10 cellular contexts compared by ENCODE assay signal in the genomic region with DNA sequence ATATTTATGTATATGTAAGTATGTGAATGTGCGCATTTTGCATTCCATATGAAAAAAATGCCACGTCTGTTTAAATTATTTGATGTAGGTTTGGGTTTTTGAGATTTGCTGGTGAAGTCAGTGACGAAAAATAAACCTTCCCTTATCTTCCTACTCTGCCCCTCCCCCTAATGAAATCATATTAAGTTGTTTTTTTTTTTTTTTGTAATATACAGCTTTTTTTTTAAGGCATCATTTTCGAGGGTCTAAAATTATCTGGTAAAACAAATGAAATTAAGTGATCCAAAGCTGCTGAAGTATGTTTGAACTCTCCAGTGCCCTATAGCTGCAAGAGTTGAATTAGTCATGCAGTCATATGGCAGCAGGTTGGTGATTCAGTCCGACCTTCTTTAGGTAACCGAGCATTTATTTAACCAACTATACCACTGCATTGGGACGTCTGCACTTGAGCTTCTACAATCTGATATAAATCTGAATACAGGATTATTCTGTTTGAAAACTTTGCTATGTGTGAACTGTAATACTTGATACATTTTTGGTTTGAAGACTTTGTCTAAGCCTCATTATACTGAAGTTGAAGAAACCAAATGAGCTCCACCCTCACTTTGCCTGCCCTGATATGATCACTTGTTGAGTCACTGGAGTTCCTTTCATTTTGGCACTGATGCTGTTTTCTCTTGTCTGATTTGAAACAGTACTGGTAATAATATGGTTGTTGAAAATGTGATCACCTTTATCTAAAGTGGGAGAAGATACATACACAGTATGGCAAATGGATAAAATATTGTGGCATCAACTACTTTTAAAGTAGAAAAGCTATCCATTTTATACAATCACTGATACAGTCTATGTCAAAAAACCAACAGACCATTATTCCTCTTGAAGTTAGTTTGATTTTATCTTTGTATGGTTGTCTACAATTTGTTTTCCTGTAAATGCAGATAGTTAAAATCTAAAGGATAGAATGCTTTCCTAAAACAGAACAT. TPM values are rescaled to one million over a fixed set of nuclear protein-coding genes. Genes with fewer than 3 reads are reported as not detected.
A peak's percentile ranks its signal among the peaks of the same experiment; 100 is the strongest.
DNase-seq lines count a peak whose midpoint lies in the region; ATAC-seq and TF ChIP-seq lines count a peak whose summit lies in the region.
"Had no signal": no experiment of that assay in that cellular context is flagged by ENCODE, and none has a peak within 500 bp of the region (broad histone marks: within the 10 kb centered on the region; RNA-seq: fewer than 3 reads in every experiment).

No MANE protein-coding gene starts in this region.

- peak; percentile 68 for ATAC-seq in activated CD4-positive, alpha-beta T cell treated with anti-CD3 and anti-CD28 coated beads for 36 hours
- peak; percentile 86 for ATAC-seq in Panc1
- no peak for ATAC-seq in central memory CD8-positive, alpha-beta T cell (replicated peaks; ENCODE audit: extremely low read depth, poor library complexity, severe bottlenecking)

- no peaks in the 10 kb centered on the region for H3K27me3 Mint-ChIP-seq in activated CD4-positive, alpha-beta T cell treated with anti-CD3 and anti-CD28 coated beads for 36 hours
- peaks cover 8% of the 10 kb centered on the region for H3K27me3 Mint-ChIP-seq in central memory CD8-positive, alpha-beta T cell
- no peaks in the 10 kb centered on the region for H3K27me3 Mint-ChIP-seq in osteocyte (ENCODE audit: unreplicated experiment)

- peak overlapping the region; percentile 48 for H3K27ac Mint-ChIP-seq in activated CD4-positive, alpha-beta T cell treated with anti-CD3 and anti-CD28 coated beads for 36 hours
- peak overlapping the region; percentile 23 for H3K27ac Mint-ChIP-seq in central memory CD8-positive, alpha-beta T cell (ENCODE audit: low read depth)
- H3K27ac Mint-ChIP-seq in osteocyte (ENCODE audit: unreplicated experiment), result no peak overlapping the region

- in situ Hi-C loops in Panc1 (cut with HindIII; ENCODE audit: low pct_unique_long_range_greater_than_20kb, low sequenced_read_pairs), result no loop called here

- TF ChIP-seq CTCF in Panc1 (IDR thresholded peaks at IDR 0.05), result no peak
- no peak for TF ChIP-seq CTCF in osteocyte (IDR thresholded peaks at IDR 0.05)

- H3K9me3 Mint-ChIP-seq in activated CD4-positive, alpha-beta T cell treated with anti-CD3 and anti-CD28 coated beads for 36 hours (ENCODE audit: low read depth), result no peaks in the 10 kb centered on the region
- H3K9me3 Mint-ChIP-seq in central memory CD8-positive, alpha-beta T cell, result no peaks in the 10 kb centered on the region
- H3K9me3 Mint-ChIP-seq in osteocyte (ENCODE audit: unreplicated experiment), result no peaks in the 10 kb centered on the region

- no peak overlapping the region for H3K4me3 Mint-ChIP-seq in activated CD4-positive, alpha-beta T cell treated with anti-CD3 and anti-CD28 coated beads for 36 hours
- H3K4me3 Mint-ChIP-seq in central memory CD8-positive, alpha-beta T cell, result no peak overlapping the region
- H3K4me3 Mint-ChIP-seq in osteocyte (ENCODE audit: unreplicated experiment), result no peak overlapping the region

- peaks cover 62% of the 10 kb centered on the region for H3K4me1 Mint-ChIP-seq in activated CD4-positive, alpha-beta T cell treated with anti-CD3 and anti-CD28 coated beads for 36 hours
- H3K4me1 Mint-ChIP-seq in central memory CD8-positive, alpha-beta T cell, result peaks cover 16% of the 10 kb centered on the region
- H3K4me1 Mint-ChIP-seq in osteocyte (ENCODE audit: unreplicated experiment), result no peaks in the 10 kb centered on the region

- H3K4me1 ChIP-seq in Panc1 (ENCODE audit: control insufficient read depth, insufficient read depth, low read length), result peaks cover 36% of the 10 kb centered on the region

- no peaks in the 10 kb centered on the region for H3K36me3 ChIP-seq in Panc1 (ENCODE audit: control insufficient read depth, insufficient read depth, low read length)

- H3K9me3 ChIP-seq in Panc1 (ENCODE audit: control insufficient read depth, insufficient read depth, low read depth, low read length), result no peaks in the 10 kb centered on the region

- no peaks in the 10 kb centered on the region for H3K27me3 ChIP-seq in Panc1 (ENCODE audit: control insufficient read depth, insufficient read depth, low read length)

- POLR2A ChIA-PET in activated CD4-positive, alpha-beta T cell treated with anti-CD3 and anti-CD28 coated beads for 36 hours (lab: Charles Lee), result interaction anchor here (0.5 to 1.0 kb wide), 2 partner anchors 8 to 12 kb away, joined by 3 to 5 read pairs; partner anchors contain the start of gene PDIK1L
- POLR2A ChIA-PET in Panc1 (lab: Charles Lee), result interaction anchor here (0.5 to 0.6 kb wide), 4 partner anchors 20 to 254 kb away, joined by 3 to 6 read pairs (median 4); no protein-coding TSS in a partner anchor

- no TSS peak for BruUV-seq in Panc1 (replicated peaks; lab: Mats Ljungman, UMichigan)

- peak; percentile 27 for DNase-seq in activated CD4-positive, alpha-beta T cell treated with anti-CD3 and anti-CD28 coated beads for 36 hours
- no peak for DNase-seq in activated CD4-positive, alpha-beta T cell treated with anti-CD3 and anti-CD28 coated beads for 1 hour
- DNase-seq in Panc1 (ENCODE audit: low read depth, low spot score) (peak; percentile 93), NCI-H2081 (lab: John Stamatoyannopoulos, UW) (no peak), UCSD-AML1 (lab: John Stamatoyannopoulos, UW; ENCODE audit: unreplicated experiment) (no peak), osteocyte (ENCODE audit: extremely low spot score, unreplicated experiment) (no peak)
- DNase-seq in central memory CD8-positive, alpha-beta T cell (ENCODE audit: low spot score in 2 of 2), result no peak
- DNase-seq: NCI-H146 had no signal

- H3K4me3 ChIP-seq in Panc1 (ENCODE audit: low read depth in 2 of 2, low read length in 2 of 2) (no peak overlapping the region), skin epidermis (no peak overlapping the region)

- intact Hi-C loops in activated CD4-positive, alpha-beta T cell treated with anti-CD3 and anti-CD28 coated beads for 36 hours (cut with DNase I, micrococcal nuclease), result no loop called here
- intact Hi-C loops in Panc1 (cut with micrococcal nuclease; ENCODE audit: unreplicated experiment), result no loop called here

- CTCF ChIA-PET in activated CD4-positive, alpha-beta T cell treated with anti-CD3 and anti-CD28 coated beads for 36 hours (lab: Charles Lee), result interaction anchor here (0.6 to 11.1 kb wide), 13 partner anchors 10 to 1602 kb away, joined by 3 to 134 read pairs (median 3); partner anchors contain the start of genes CEP85 and ZNF593OS
- CTCF ChIA-PET in Panc1 (lab: Charles Lee), result interaction anchor here (0.6 to 1.6 kb wide), 3 partner anchors 7 to 142 kb away, joined by 3 to 6 read pairs (median 3); no protein-coding TSS in a partner anchor

- H3K36me3 Mint-ChIP-seq in activated CD4-positive, alpha-beta T cell treated with anti-CD3 and anti-CD28 coated beads for 36 hours (ENCODE audit: low read depth), result peaks cover 14% of the 10 kb centered on the region
- peaks cover 16% of the 10 kb centered on the region for H3K36me3 Mint-ChIP-seq in central memory CD8-positive, alpha-beta T cell (ENCODE audit: insufficient read depth)
- peaks cover 26% of the 10 kb centered on the region for H3K36me3 Mint-ChIP-seq in osteocyte (ENCODE audit: unreplicated experiment)

- H3K27ac ChIP-seq in Panc1 (ENCODE audit: low read length) (peak overlapping the region; percentile 79), skin epidermis (peak overlapping the region in 12 of 21 experiments; percentile 3 to 87 (median 36))

RNA-seq across cellular contexts. Expression of gene PDIK1L, which starts 11.7 kb away (rescaled TPM):
- total RNA-seq in activated CD4-positive, alpha-beta T cell treated with anti-CD3 and anti-CD28 coated beads for 36 hours, result 10 to 100 TPM; 12.3 to 13.0 TPM
- total RNA-seq in Panc1 (2021; ENCODE audit: unreplicated experiment) (8.0 TPM), osteocyte (7.6 and 7.8 TPM in 2 replicates)
- polyA plus RNA-seq in Panc1 (2012; ENCODE audit: insufficient read length), result 1.7 TPM

RNA-seq across cellular contexts. Expression of gene FAM110D, which starts 35.6 kb away (rescaled TPM):
- not detected for total RNA-seq in activated CD4-positive, alpha-beta T cell treated with anti-CD3 and anti-CD28 coated beads for 36 hours
- total RNA-seq in Panc1 (2021; ENCODE audit: unreplicated experiment) (0.05 TPM), osteocyte (not detected in 2 replicates)
- polyA plus RNA-seq in Panc1 (2012; ENCODE audit: insufficient read length), result 0.10 TPM

RNA-seq across cellular contexts. Expression of gene C1orf232, which starts 45.5 kb away (rescaled TPM):
- total RNA-seq in activated CD4-positive, alpha-beta T cell treated with anti-CD3 and anti-CD28 coated beads for 36 hours, result not detected
- total RNA-seq in Panc1 (2021; ENCODE audit: unreplicated experiment) (not detected), osteocyte (not detected in 2 replicates)
- polyA plus RNA-seq in Panc1 (2012; ENCODE audit: insufficient read length), result not detected
- total RNA-seq: mesenteric fat pad had no signal

RNA-seq across cellular contexts. Expression of gene ZNF593, which starts 46.4 kb away (rescaled TPM):
- total RNA-seq in activated CD4-positive, alpha-beta T cell treated with anti-CD3 and anti-CD28 coated beads for 36 hours, result 10 to 100 TPM; 44.6 to 56.3 TPM
- total RNA-seq in Panc1 (2021; ENCODE audit: unreplicated experiment) (108 TPM), osteocyte (26.8 and 28.6 TPM in 2 replicates)
- polyA plus RNA-seq in Panc1 (2012; ENCODE audit: insufficient read length), result 150 TPM

RNA-seq across cellular contexts. Expression of gene ZNF593OS, which starts 48.4 kb away (rescaled TPM):
- total RNA-seq in activated CD4-positive, alpha-beta T cell treated with anti-CD3 and anti-CD28 coated beads for 36 hours, result not detected
- total RNA-seq in Panc1 (2021; ENCODE audit: unreplicated experiment) (not detected), osteocyte (not detected in 2 replicates)
- polyA plus RNA-seq in Panc1 (2012; ENCODE audit: insufficient read length), result not detected
- total RNA-seq: mesenteric fat pad had no signal

Comparison
In these comparisons a context has a peak if more than half of its experiments do, and no peak if none do; other contexts are left out.
1. DNase-seq: peak in activated CD4-positive, alpha-beta T cell treated with anti-CD3 and anti-CD28 coated beads for 36 hours (single experiment) and Panc1 (single experiment); none in activated CD4-positive, alpha-beta T cell treated with anti-CD3 and anti-CD28 coated beads for 1 hour (single experiment), central memory CD8-positive, alpha-beta T cell (0 of 2), NCI-H2081 (0 of 2), UCSD-AML1 (single experiment) and osteocyte (single experiment).